ENCODE assay signal across 32 cellular contexts in the genomic region with DNA sequence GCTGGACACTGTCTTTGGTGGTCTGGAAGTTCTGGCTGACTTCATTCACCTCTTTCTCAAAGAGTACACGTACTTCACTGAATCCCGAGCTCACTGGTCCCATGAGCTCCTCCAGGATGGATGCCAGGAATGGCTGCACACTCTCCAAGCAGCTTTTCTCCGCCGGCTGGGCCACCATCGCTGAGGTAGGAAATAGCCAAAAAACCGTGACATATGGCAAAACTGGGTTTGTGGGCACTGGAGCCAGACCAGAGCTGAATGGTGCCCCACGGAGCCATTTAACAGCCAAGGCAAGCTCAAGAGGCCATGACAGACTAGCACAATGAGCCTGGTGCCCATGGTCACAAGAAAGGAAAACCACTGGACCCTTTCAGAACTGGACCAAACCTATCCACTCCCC.
"Had no signal": no experiment of that assay in that cellular context is flagged by ENCODE, and none has a peak within 500 bp of the region (broad histone marks: within the 10 kb centered on the region; RNA-seq: fewer than 3 reads in every experiment).

No MANE protein-coding gene starts in this region.

- H3K4me1 Mint-ChIP-seq: activated naive CD4-positive, alpha-beta T cell treated with anti-CD3 and anti-CD28 coated beads, Interleukin-2, amount 10 ng/mL, durations not matched to agents 7 days and 5 days; activated naive CD8-positive, alpha-beta T cell treated with anti-CD3 and anti-CD28 coated beads, Interleukin-2, amount 10 ng/mL, durations not matched to agents 7 days and 5 days had no signal

- FAIRE-seq: endometrium, endothelial cell of umbilical vein had no signal

- DNase-seq: activated CD4-positive, alpha-beta memory T cell treated with anti-CD3 and anti-CD28 coated beads for 36 hours; activated CD4-positive, alpha-beta T cell treated with anti-CD3 and anti-CD28 coated beads for 36 hours; activated CD4-positive, alpha-beta T cell treated with anti-CD3 and anti-CD28 coated beads, Interleukin-2, amount 10 ng/mL, durations not matched to agents 24 days and 14 days; activated CD4-positive, CD25-positive, alpha-beta regulatory T cell; activated CD4-positive, CD25-positive, alpha-beta regulatory T cell treated with anti-CD3 and anti-CD28 coated beads, Interleukin-2, amount 50 U/mL, for 72 hours; activated CD8-positive, alpha-beta memory T cell treated with anti-CD3 and anti-CD28 coated beads, Interleukin-2, amount 10 ng/mL, durations not matched to agents 7 days and 5 days; activated CD8-positive, alpha-beta memory T cell treated with anti-CD3 and anti-CD28 coated beads, Interleukin-2, amount 50 U/mL, for 4 hours; activated CD8-positive, alpha-beta T cell treated with anti-CD3 and anti-CD28 coated beads, Interleukin-2, amount 10 ng/mL, durations not matched to agents 7 days and 5 days; activated gamma-delta T cell; activated naive CD4-positive, alpha-beta T cell; activated naive CD4-positive, alpha-beta T cell treated with anti-CD3 and anti-CD28 coated beads, Interleukin-2, amount 10 ng/mL, durations not matched to agents 7 days and 5 days; activated naive CD8-positive, alpha-beta T cell treated with anti-CD3 and anti-CD28 coated beads, Interleukin-2, amount 10 ng/mL, durations not matched to agents 7 days and 5 days; activated T-cell treated with anti-CD3 and anti-CD28 coated beads, Interleukin-2, amount 50 U/mL, for 1 hour; activated T-cell treated with anti-CD3 and anti-CD28 coated beads, Interleukin-2, amount 50 U/mL, for 48 hours; central memory CD4-positive, alpha-beta T cell; colonic mucosa; effector CD8-positive, alpha-beta T cell; esophagus squamous epithelium; foreskin melanocyte; heart right ventricle; T-helper 1 cell; T-helper 2 cell had no signal

- H3K27ac Mint-ChIP-seq: activated CD4-positive, alpha-beta memory T cell treated with anti-CD3 and anti-CD28 coated beads for 36 hours; activated CD4-positive, alpha-beta T cell treated with anti-CD3 and anti-CD28 coated beads for 36 hours; activated CD4-positive, alpha-beta T cell treated with anti-CD3 and anti-CD28 coated beads, Interleukin-2, amount 10 ng/mL, durations not matched to agents 24 days and 14 days; activated CD8-positive, alpha-beta memory T cell treated with anti-CD3 and anti-CD28 coated beads, Interleukin-2, amount 10 ng/mL, durations not matched to agents 7 days and 5 days; activated CD8-positive, alpha-beta T cell treated with anti-CD3 and anti-CD28 coated beads, Interleukin-2, amount 10 ng/mL, durations not matched to agents 7 days and 5 days; activated naive CD4-positive, alpha-beta T cell treated with anti-CD3 and anti-CD28 coated beads, Interleukin-2, amount 10 ng/mL, durations not matched to agents 7 days and 5 days; activated naive CD4-positive, alpha-beta T cell treated with anti-CD3 and anti-CD28 coated beads, Interleukin-2, amount 50 U/mL, for 72 hours; activated naive CD8-positive, alpha-beta T cell treated with anti-CD3 and anti-CD28 coated beads, Interleukin-2, amount 10 ng/mL, durations not matched to agents 7 days and 5 days; activated T-helper 1 cell treated with anti-CD3 and anti-CD28 coated beads, Interleukin-12 subunit alpha, Interleukin-12 subunit beta, Interleukin-2, Interleukin-4 antibody, amounts not matched to agents 30 ng/mL and 10 ng/mL and 1 ng/mL, durations not matched to agents 14 hours and 24 hours and 36 hours; brain had no signal

- H3K9me3 ChIP-seq: ascending aorta, breast epithelium, colonic mucosa, esophagus squamous epithelium, gastroesophageal sphincter had no signal

- H3K4me3 ChIP-seq: ascending aorta, breast epithelium, cardiac muscle cell, colonic mucosa, esophagus squamous epithelium, gastroesophageal sphincter, heart right ventricle had no signal

- H3K4me1 ChIP-seq: breast epithelium, colonic mucosa had no signal

- H3K27ac ChIP-seq: ascending aorta, breast epithelium, cardiac muscle cell, colonic mucosa, epithelial cell of prostate, gastroesophageal sphincter, heart right ventricle had no signal

- H3K4me3 Mint-ChIP-seq: activated CD4-positive, alpha-beta memory T cell treated with anti-CD3 and anti-CD28 coated beads for 36 hours; activated CD4-positive, alpha-beta T cell treated with anti-CD3 and anti-CD28 coated beads for 36 hours; activated CD4-positive, alpha-beta T cell treated with anti-CD3 and anti-CD28 coated beads, Interleukin-2, amount 10 ng/mL, durations not matched to agents 24 days and 14 days; activated CD8-positive, alpha-beta memory T cell treated with anti-CD3 and anti-CD28 coated beads, Interleukin-2, amount 10 ng/mL, durations not matched to agents 7 days and 5 days; activated CD8-positive, alpha-beta T cell treated with anti-CD3 and anti-CD28 coated beads, Interleukin-2, amount 10 ng/mL, durations not matched to agents 7 days and 5 days; activated naive CD4-positive, alpha-beta T cell treated with anti-CD3 and anti-CD28 coated beads, Interleukin-2, amount 10 ng/mL, durations not matched to agents 7 days and 5 days; activated naive CD8-positive, alpha-beta T cell treated with anti-CD3 and anti-CD28 coated beads, Interleukin-2, amount 10 ng/mL, durations not matched to agents 7 days and 5 days; activated T-helper 1 cell treated with anti-CD3 and anti-CD28 coated beads, Interleukin-12 subunit alpha, Interleukin-12 subunit beta, Interleukin-2, Interleukin-4 antibody, amounts not matched to agents 30 ng/mL and 10 ng/mL and 1 ng/mL, durations not matched to agents 14 hours and 24 hours and 36 hours; brain had no signal

- H3K27me3 Mint-ChIP-seq: activated CD4-positive, alpha-beta memory T cell treated with anti-CD3 and anti-CD28 coated beads for 36 hours; activated CD4-positive, alpha-beta T cell treated with anti-CD3 and anti-CD28 coated beads for 36 hours; activated CD4-positive, alpha-beta T cell treated with anti-CD3 and anti-CD28 coated beads, Interleukin-2, amount 10 ng/mL, durations not matched to agents 24 days and 14 days; activated CD8-positive, alpha-beta memory T cell treated with anti-CD3 and anti-CD28 coated beads, Interleukin-2, amount 10 ng/mL, durations not matched to agents 7 days and 5 days; activated naive CD4-positive, alpha-beta T cell treated with anti-CD3 and anti-CD28 coated beads, Interleukin-2, amount 10 ng/mL, durations not matched to agents 7 days and 5 days; activated naive CD8-positive, alpha-beta T cell treated with anti-CD3 and anti-CD28 coated beads, Interleukin-2, amount 10 ng/mL, durations not matched to agents 7 days and 5 days had no signal

- H3K36me3 ChIP-seq: breast epithelium, cardiac muscle cell, colonic mucosa had no signal

- ATAC-seq: activated CD4-positive, alpha-beta T cell treated with anti-CD3 and anti-CD28 coated beads for 36 hours; activated CD8-positive, alpha-beta memory T cell treated with anti-CD3 and anti-CD28 coated beads, Interleukin-2, amount 10 ng/mL, durations not matched to agents 7 days and 5 days; activated CD8-positive, alpha-beta T cell treated with anti-CD3 and anti-CD28 coated beads, Interleukin-2, amount 10 ng/mL, durations not matched to agents 7 days and 5 days; activated naive CD4-positive, alpha-beta T cell treated with anti-CD3 and anti-CD28 coated beads, Interleukin-2, amount 50 U/mL, for 72 hours; gastroesophageal sphincter; heart right ventricle had no signal

- H3K27me3 ChIP-seq: ascending aorta, breast epithelium, cardiac muscle cell, colonic mucosa, esophagus squamous epithelium, gastroesophageal sphincter, heart right ventricle had no signal
